Comparison of ENCODE assay signal across 23 cellular contexts in genomic region chr11:13415201-13415600, GRCh38. TPM values are rescaled to one million over a fixed set of nuclear protein-coding genes. Genes with fewer than 3 reads are reported as not detected.
DNase-seq lines count a peak whose midpoint lies in the region; ATAC-seq and TF ChIP-seq lines count a peak whose summit lies in the region.
"Had no signal": no experiment of that assay in that cellular context is flagged by ENCODE, and none has a peak within 500 bp of the region (broad histone marks: within the 10 kb centered on the region; RNA-seq: fewer than 3 reads in every experiment).

No MANE protein-coding gene starts in this region.

- H3K36me3 Mint-ChIP-seq in MCF 10A (ENCODE audit: insufficient read depth, unreplicated experiment) (peaks cover 56% of the 10 kb centered on the region), neural progenitor cell (peaks cover 12% of the 10 kb centered on the region), WTC11 (peaks cover 14% of the 10 kb centered on the region)

- intact Hi-C loops in MCF 10A (cut with micrococcal nuclease), result no loop called here
- intact Hi-C loops in breast epithelium (cut with DNase I; ENCODE audit: low total_unique reads), result no loop called here
- intact Hi-C loops in heart left ventricle (cut with DNase I), result no loop called here

- no peaks in the 10 kb centered on the region for H3K79me2 ChIP-seq in neural progenitor cell (ENCODE audit: low read depth)

- BruUV-seq in MCF 10A (replicated peaks; lab: Mats Ljungman, UMichigan), result no TSS peak

- DNase-seq in MCF 10A (ENCODE audit: unreplicated experiment), result peak; percentile 14
- no peak for DNase-seq in breast epithelium (ENCODE audit: low spot score in 2 of 2)
- peak; percentile 18 to 19 for DNase-seq in SJCRH30
- DNase-seq in fibroblast of mammary gland (ENCODE audit: low read depth), result peak; percentile 4
- DNase-seq in heart left ventricle, result no peak
- DNase-seq in neural progenitor cell (ENCODE audit: low spot score), result no peak
- DNase-seq in caudate nucleus (lab: John Stamatoyannopoulos, UW), result no peak
- no peak for DNase-seq in WTC11 (ENCODE audit: low spot score)
- DNase-seq: 8988T; Calu3; CD8-positive, alpha-beta memory T cell; DMS153; H7; Karpas-422; MG63; NCI-H1417; NCI-H187; NCI-H446 treated with DMSO at 0.1 percent for 48 hours; NCI-H526 treated with DMSO at 0.1 percent for 48 hours; OCI-M1; Right ventricle myocardium superior had no signal

- H3K27ac ChIP-seq in breast epithelium (no peak overlapping the region), SJCRH30 (no peak overlapping the region), heart left ventricle (no peak overlapping the region), neural progenitor cell (no peak overlapping the region), caudate nucleus (ENCODE audit: low read depth, low read length) (no peak overlapping the region)
- H3K27ac ChIP-seq: C4-2B, SK-N-MC had no signal

- H3K4me3 ChIP-seq in breast epithelium (no peak overlapping the region), SJCRH30 (no peak overlapping the region), fibroblast of mammary gland (ENCODE audit: control insufficient read depth, low read depth, low read length) (no peak overlapping the region), heart left ventricle (no peak overlapping the region), neural progenitor cell (no peak overlapping the region)
- H3K4me3 ChIP-seq: MG63, SK-N-MC had no signal

- TF ChIP-seq POLR2A in breast epithelium (IDR thresholded peaks at IDR 0.05), result no peak
- TF ChIP-seq POLR2A in heart left ventricle (IDR thresholded peaks at IDR 0.05), result no peak

- H3K9me3 Mint-ChIP-seq in MCF 10A (ENCODE audit: unreplicated experiment), result no peaks in the 10 kb centered on the region
- no peaks in the 10 kb centered on the region for H3K9me3 Mint-ChIP-seq in neural progenitor cell
- H3K9me3 Mint-ChIP-seq in WTC11, result no peaks in the 10 kb centered on the region
- H3K9me3 Mint-ChIP-seq: CD8-positive, alpha-beta memory T cell had no signal

- no peaks in the 10 kb centered on the region for H3F3A ChIP-seq in neural progenitor cell (ENCODE audit: low read depth)

- TF ChIP-seq CTCF in MCF 10A (IDR thresholded peaks at IDR 0.05; ENCODE audit: unreplicated experiment), result no peak
- no peak for TF ChIP-seq CTCF in breast epithelium (IDR thresholded peaks at IDR 0.05)
- TF ChIP-seq CTCF in fibroblast of mammary gland (conservative IDR thresholded peaks at IDR 0.05; ENCODE audit: control insufficient read depth, insufficient read depth, low read depth, low read length), result no peak
- TF ChIP-seq CTCF in heart left ventricle (IDR thresholded peaks at IDR 0.05), result no peak
- no peak for TF ChIP-seq CTCF in neural progenitor cell (IDR thresholded peaks at IDR 0.05)
- no peak for TF ChIP-seq CTCF in WTC11 (IDR thresholded peaks at IDR 0.05)

- H3K27me3 ChIP-seq in breast epithelium (no peaks in the 10 kb centered on the region), SJCRH30 (no peaks in the 10 kb centered on the region), heart left ventricle (no peaks in the 10 kb centered on the region), neural progenitor cell (no peaks in the 10 kb centered on the region)

- H3K36me3 ChIP-seq in breast epithelium (peaks cover 8% of the 10 kb centered on the region), SJCRH30 (peaks cover 18% of the 10 kb centered on the region), heart left ventricle (peaks cover 0 to 95% (median 64%) of the 10 kb centered on the region in 9 donors), neural progenitor cell (peaks cover 10% of the 10 kb centered on the region)
- H3K36me3 ChIP-seq: MG63 had no signal

- no peak for ATAC-seq in heart left ventricle
- ATAC-seq in WTC11, result no peak

- H4K20me1 ChIP-seq in neural progenitor cell (ENCODE audit: low read depth), result no peaks in the 10 kb centered on the region

- H3K4me1 Mint-ChIP-seq in MCF 10A (ENCODE audit: insufficient read depth, unreplicated experiment), result no peaks in the 10 kb centered on the region
- H3K4me1 Mint-ChIP-seq in neural progenitor cell, result no peaks in the 10 kb centered on the region
- H3K4me1 Mint-ChIP-seq in WTC11, result no peaks in the 10 kb centered on the region

- CTCF ChIA-PET in MCF 10A (lab: Yijun Ruan, JAX) (interaction anchor here (0.7 to 0.9 kb wide), 3 partner anchors 25 to 878 kb away, joined by 3 to 8 read pairs (median 3); no protein-coding TSS in a partner anchor), WTC11 (lab: Charles Lee) (no interaction called here)

- no peak overlapping the region for H3K4me2 ChIP-seq in neural progenitor cell

- H2AFZ ChIP-seq in neural progenitor cell (replicated peaks), result no peak overlapping the region

- H3K4me1 ChIP-seq in breast epithelium (no peaks in the 10 kb centered on the region), SJCRH30 (no peaks in the 10 kb centered on the region), heart left ventricle (no peaks in the 10 kb centered on the region), neural progenitor cell (no peaks in the 10 kb centered on the region)

- H3K9me3 ChIP-seq in breast epithelium (no peaks in the 10 kb centered on the region), SJCRH30 (replicated peaks) (no peaks in the 10 kb centered on the region), heart left ventricle (no peaks in the 10 kb centered on the region), neural progenitor cell (ENCODE audit: low read depth) (no peaks in the 10 kb centered on the region)
- H3K9me3 ChIP-seq: MG63 had no signal

- POLR2A ChIA-PET in MCF 10A (lab: Yijun Ruan, JAX), result no interaction called here
- POLR2A ChIA-PET in WTC11 (lab: Charles Lee), result no interaction called here

- H3K27ac Mint-ChIP-seq in MCF 10A (ENCODE audit: low read depth, unreplicated experiment) (no peak overlapping the region), neural progenitor cell (no peak overlapping the region), WTC11 (no peak overlapping the region)
- H3K27ac Mint-ChIP-seq: CD8-positive, alpha-beta memory T cell had no signal

- H3K9ac ChIP-seq in neural progenitor cell, result no peak overlapping the region

- H3K4me3 Mint-ChIP-seq in MCF 10A (ENCODE audit: unreplicated experiment) (no peak overlapping the region), neural progenitor cell (no peak overlapping the region), WTC11 (no peak overlapping the region)
- H3K4me3 Mint-ChIP-seq: CD8-positive, alpha-beta memory T cell had no signal

- 76 to 89% (median 81%) methylated on average over 3 of the region's 3 CpGs for WGBS in heart left ventricle, 4 donors

- H3K27me3 Mint-ChIP-seq in MCF 10A (ENCODE audit: insufficient read depth, unreplicated experiment), result no peaks in the 10 kb centered on the region
- no peaks in the 10 kb centered on the region for H3K27me3 Mint-ChIP-seq in neural progenitor cell (ENCODE audit: insufficient read depth, low read depth)
- H3K27me3 Mint-ChIP-seq in WTC11 (ENCODE audit: low read depth), result no peaks in the 10 kb centered on the region
- H3K27me3 Mint-ChIP-seq: CD8-positive, alpha-beta memory T cell had no signal

TF ChIP-seq in WTC11, 78 proteins besides CTCF, POLR2A, EP300 and RAD21:
- no peak for TF ChIP-seq CBFB (CRISPR knock-in tag; IDR thresholded peaks at IDR 0.05; ENCODE audit: low read depth)
- TF ChIP-seq ZNF396 (CRISPR knock-in tag; IDR thresholded peaks at IDR 0.05; ENCODE audit: borderline replicate concordance), result no peak
- TF ChIP-seq ZNF416 (CRISPR knock-in tag; IDR thresholded peaks at IDR 0.05), result no peak
- TF ChIP-seq HMGA2 (CRISPR knock-in tag; IDR thresholded peaks at IDR 0.05), result no peak
- no peak for TF ChIP-seq FOXP4 (CRISPR knock-in tag; IDR thresholded peaks at IDR 0.05)
- TF ChIP-seq ZNF671 (CRISPR knock-in tag; IDR thresholded peaks at IDR 0.05), result no peak
- TF ChIP-seq SP1 (CRISPR knock-in tag; conservative IDR thresholded peaks at IDR 0.05), result no peak
- TF ChIP-seq ESRRA (CRISPR knock-in tag; IDR thresholded peaks at IDR 0.05; ENCODE audit: borderline replicate concordance), result no peak
TF ChIP-seq in WTC11: peak in this region for 0.

RNA-seq across cellular contexts. Expression of gene BTBD10, which starts 47.8 kb away (rescaled TPM):
- total RNA-seq in MCF 10A (2022), result 38.3 and 42.2 TPM in 2 replicates
- 10 to 100 TPM; 29.3 to 40.4 (median 32.1) TPM for total RNA-seq in breast epithelium
- total RNA-seq in SJCRH30 (2014; rRNA removed; shearing (Covaris generic)), result 37.1 and 38.6 TPM in 2 replicates
- total RNA-seq in heart left ventricle, result 10 to 100 TPM; 22.6 to 31.4 (median 25.8) TPM
- 10 to 100 TPM in 1 of 2 donors, 1 to 10 TPM in 1; 5.9 to 28.1 TPM for polyA plus RNA-seq in heart left ventricle
- total RNA-seq in neural progenitor cell (ENCODE audit: low replicate concordance), result 46.1 and 59.3 TPM in 2 replicates
- 18.4 to 19.4 TPM (median 18.6 TPM) in 3 replicates for total RNA-seq in WTC11 (2021)

Comparison
In these comparisons a context has a peak if more than half of its experiments do, and no peak if none do; other contexts are left out.
1. DNase-seq: peak in MCF 10A (single experiment), SJCRH30 (2 of 2) and fibroblast of mammary gland (single experiment); none in breast epithelium (0 of 2), heart left ventricle (0 of 5), neural progenitor cell (single experiment), caudate nucleus (0 of 61) and WTC11 (single experiment).